ENCODE assay signal across 16 cellular contexts in genomic region chrX:19094654-19095053, GRCh38. TPM values are rescaled to one million over a fixed set of nuclear protein-coding genes. Genes with fewer than 3 reads are reported as not detected.
DNase-seq lines count a peak whose midpoint lies in the region; ATAC-seq and TF ChIP-seq lines count a peak whose summit lies in the region.
"Had no signal": no experiment of that assay in that cellular context is flagged by ENCODE, and none has a peak within 500 bp of the region (broad histone marks: within the 10 kb centered on the region; RNA-seq: fewer than 3 reads in every experiment).

No MANE protein-coding gene starts in this region.

- H3K9me3 ChIP-seq in heart left ventricle (peaks cover 0 to 6% (median 0%) of the 10 kb centered on the region in 12 donors), aorta (ENCODE audit: control insufficient read depth, low read length) (peaks cover under 1% of the 10 kb centered on the region), tibial nerve (peaks cover 0 to 2% (median 0%) of the 10 kb centered on the region in 4 donors)
- H3K9me3 ChIP-seq: BE2C had no signal

- H3K4me1 ChIP-seq in heart left ventricle (no peaks in the 10 kb centered on the region), aorta (ENCODE audit: control insufficient read depth in 1 of 2, insufficient read depth in 2 of 2, low read length in 2 of 2) (no peaks in the 10 kb centered on the region), tibial nerve (no peaks in the 10 kb centered on the region)
- H3K4me1 ChIP-seq: BE2C had no signal

- H3K27me3 ChIP-seq in heart left ventricle (no peaks in the 10 kb centered on the region), aorta (ENCODE audit: control insufficient read depth in 1 of 2, insufficient read depth in 2 of 2, low read length in 1 of 2) (no peaks in the 10 kb centered on the region), tibial nerve (no peaks in the 10 kb centered on the region)
- H3K27me3 ChIP-seq: BE2C had no signal

- 30 to 61% (median 46%) methylated on average over 11 to 12 of the region's 12 CpGs for whole genome bisulfite sequencing in heart left ventricle, 4 donors
- 13 to 49% methylated on average over 12 of the region's 12 CpGs for WGBS in aorta, 2 donors
- 61 to 65% methylated on average over 11 to 12 of the region's 12 CpGs for WGBS in tibial nerve, 2 donors

- no peak for TF ChIP-seq EP300 in tibial nerve (IDR thresholded peaks at IDR 0.05)

- TF ChIP-seq CTCF in heart left ventricle (IDR thresholded peaks at IDR 0.05): no peak
- no peak for TF ChIP-seq CTCF in omental fat pad (IDR thresholded peaks at IDR 0.05)
- TF ChIP-seq CTCF in tibial nerve (IDR thresholded peaks at IDR 0.05): no peak

- H3K36me3 ChIP-seq in heart left ventricle: no peaks in the 10 kb centered on the region
- H3K36me3 ChIP-seq in aorta (ENCODE audit: control insufficient read depth in 1 of 2, insufficient read depth in 2 of 2, low read length in 1 of 2): no peaks in the 10 kb centered on the region
- no peaks in the 10 kb centered on the region for H3K36me3 ChIP-seq in tibial nerve
- H3K36me3 ChIP-seq: BE2C had no signal

- H3K4me3 ChIP-seq in heart left ventricle: no peak overlapping the region
- no peak overlapping the region for H3K4me3 ChIP-seq in aorta (ENCODE audit: low read length in 2 of 2)
- H3K4me3 ChIP-seq in tibial nerve: no peak overlapping the region
- H3K4me3 ChIP-seq: GM23248 had no signal

- H3K27ac ChIP-seq in heart left ventricle: no peak overlapping the region
- H3K27ac ChIP-seq in aorta (ENCODE audit: low read depth in 1 of 2, low read length in 2 of 2): no peak overlapping the region
- H3K27ac ChIP-seq in tibial nerve: no peak overlapping the region
- H3K27ac ChIP-seq: GM23248 had no signal

- DNase-seq in heart left ventricle (peak in 3 of 5 donors; percentile 12 to 31 (median 21)), left cardiac atrium (no peak), omental fat pad (ENCODE audit: low spot score) (no peak), aorta (peak in 1 of 2 donors; percentile 49), H4 (ENCODE audit: low spot score) (no peak), tibial nerve (ENCODE audit: low spot score in 2 of 2) (no peak), inferior parietal cortex (ENCODE audit: extremely low spot score) (no peak)
- DNase-seq: ACHN; BE2C; C1 segment of cervical spinal cord; CD4-positive, CD25-positive, alpha-beta regulatory T cell; CD8-positive, alpha-beta memory T cell; COR-L47; GM23248; HCEC 1CT; IMR-90 had no signal

- ATAC-seq in heart left ventricle (peak; percentile 51 to 82 (median 72)), left cardiac atrium (peak; percentile 57 to 68), omental fat pad (ENCODE audit: low FRiP score) (peak; percentile 50), aorta (ENCODE audit: low FRiP score) (peak; percentile 63)

- intact Hi-C loops in heart left ventricle (cut with DNase I) (no loop called here), left cardiac atrium (cut with DNase I) (no loop called here), aorta (cut with DNase I) (no loop called here)

- TF ChIP-seq POLR2A in heart left ventricle (IDR thresholded peaks at IDR 0.05) (no peak), tibial nerve (IDR thresholded peaks at IDR 0.05) (no peak)

RNA-seq across cellular contexts. Expression of gene ADGRG2, which starts 27.6 kb away (rescaled TPM):
- total RNA-seq in heart left ventricle (1 to 10 TPM in 1 of 9 donors, under 1 TPM in 7, not detected in 1; 0.19 to 1.2 (median 0.24) TPM), left cardiac atrium (1 to 10 TPM; 1.2 to 2.2 TPM), omental fat pad (10 to 100 TPM in 1 of 4 donors, 1 to 10 TPM in 3; 8.3 to 13.1 (median 8.8) TPM), aorta (1 to 10 TPM; 1.7 to 4.3 TPM), tibial nerve (10 to 100 TPM in 2 of 4 donors, 1 to 10 TPM in 2; 4.2 to 23.0 (median 9.9) TPM)
- polyA plus RNA-seq in heart left ventricle (under 1 TPM; 0.15 to 0.58 TPM), aorta (under 1 TPM; 0.41 to 0.50 TPM)
- total RNA-seq in H4 (2014; rRNA removed; shearing (Covaris generic)): 0.58 and 1.2 TPM in 2 replicates
- total RNA-seq: CD4-positive, CD25-positive, alpha-beta regulatory T cell; CD8-positive, alpha-beta memory T cell; GM23248 had no signal
- polyA plus RNA-seq: CD4-positive, CD25-positive, alpha-beta regulatory T cell had no signal

Comparison
In these comparisons a context has a peak if more than half of its experiments do, and no peak if none do; other contexts are left out.
1. DNase-seq: peak in heart left ventricle (3 of 5); none in left cardiac atrium (single experiment), omental fat pad (single experiment), H4 (single experiment), tibial nerve (0 of 2) and inferior parietal cortex (single experiment).
2. Peak in every context shown above with its lines, with median percentiles within 50 percentile points of each other: ATAC-seq.